ENCODE assay signal across 1 cellular context in the genomic region with DNA sequence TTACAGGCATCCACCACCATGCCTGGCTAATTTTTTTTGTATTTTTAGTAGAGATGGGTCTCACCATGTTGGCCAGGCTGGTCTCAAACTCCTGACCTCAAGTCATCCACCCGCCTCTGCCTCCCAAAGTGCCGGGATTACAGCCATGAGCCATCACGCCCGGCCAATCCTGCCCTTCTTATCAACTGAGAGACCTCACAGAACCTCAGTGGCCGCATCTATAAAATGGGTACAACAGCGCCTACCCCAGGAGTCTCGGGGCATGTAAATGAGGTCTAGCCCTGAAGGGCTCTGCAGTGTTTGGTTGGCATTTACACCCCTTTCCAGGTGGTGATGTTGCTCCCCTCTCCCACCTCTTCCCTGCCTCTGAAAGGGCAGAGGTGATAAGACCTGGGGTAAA.
TF ChIP-seq lines count a peak whose summit lies in the region.

No MANE protein-coding gene starts in this region.

TF ChIP-seq in HCT116, 20 proteins besides CTCF, POLR2A, EP300 and RAD21 (continued from another document):
- TF ChIP-seq, protein P1, sequence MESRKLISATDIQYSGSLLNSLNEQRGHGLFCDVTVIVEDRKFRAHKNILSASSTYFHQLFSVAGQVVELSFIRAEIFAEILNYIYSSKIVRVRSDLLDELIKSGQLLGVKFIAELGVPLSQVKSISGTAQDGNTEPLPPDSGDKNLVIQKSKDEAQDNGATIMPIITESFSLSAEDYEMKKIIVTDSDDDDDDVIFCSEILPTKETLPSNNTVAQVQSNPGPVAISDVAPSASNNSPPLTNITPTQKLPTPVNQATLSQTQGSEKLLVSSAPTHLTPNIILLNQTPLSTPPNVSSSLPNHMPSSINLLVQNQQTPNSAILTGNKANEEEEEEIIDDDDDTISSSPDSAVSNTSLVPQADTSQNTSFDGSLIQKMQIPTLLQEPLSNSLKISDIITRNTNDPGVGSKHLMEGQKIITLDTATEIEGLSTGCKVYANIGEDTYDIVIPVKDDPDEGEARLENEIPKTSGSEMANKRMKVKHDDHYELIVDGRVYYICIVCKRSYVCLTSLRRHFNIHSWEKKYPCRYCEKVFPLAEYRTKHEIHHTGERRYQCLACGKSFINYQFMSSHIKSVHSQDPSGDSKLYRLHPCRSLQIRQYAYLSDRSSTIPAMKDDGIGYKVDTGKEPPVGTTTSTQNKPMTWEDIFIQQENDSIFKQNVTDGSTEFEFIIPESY (IDR thresholded peaks at IDR 0.05; ENCODE audit: extremely low read depth, insufficient replicate concordance, low read length), result no peak
- TF ChIP-seq, protein P2, sequence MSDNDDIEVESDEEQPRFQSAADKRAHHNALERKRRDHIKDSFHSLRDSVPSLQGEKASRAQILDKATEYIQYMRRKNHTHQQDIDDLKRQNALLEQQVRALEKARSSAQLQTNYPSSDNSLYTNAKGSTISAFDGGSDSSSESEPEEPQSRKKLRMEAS (IDR thresholded peaks at IDR 0.05), result no peak
- no peak for TF ChIP-seq ELF1 (IDR thresholded peaks at IDR 0.05; ENCODE audit: borderline replicate concordance, low read depth)
- no peak for TF ChIP-seq CBX3 (IDR thresholded peaks at IDR 0.05; ENCODE audit: low read depth)
- TF ChIP-seq SP1 (IDR thresholded peaks at IDR 0.05; ENCODE audit: low read depth), result no peak
- TF ChIP-seq SIN3A (IDR thresholded peaks at IDR 0.05; ENCODE audit: low read depth), result no peak
- TF ChIP-seq POLR2AphosphoS5 (IDR thresholded peaks at IDR 0.05; ENCODE audit: low read depth, low read length), result no peak
- TF ChIP-seq, protein P3, sequence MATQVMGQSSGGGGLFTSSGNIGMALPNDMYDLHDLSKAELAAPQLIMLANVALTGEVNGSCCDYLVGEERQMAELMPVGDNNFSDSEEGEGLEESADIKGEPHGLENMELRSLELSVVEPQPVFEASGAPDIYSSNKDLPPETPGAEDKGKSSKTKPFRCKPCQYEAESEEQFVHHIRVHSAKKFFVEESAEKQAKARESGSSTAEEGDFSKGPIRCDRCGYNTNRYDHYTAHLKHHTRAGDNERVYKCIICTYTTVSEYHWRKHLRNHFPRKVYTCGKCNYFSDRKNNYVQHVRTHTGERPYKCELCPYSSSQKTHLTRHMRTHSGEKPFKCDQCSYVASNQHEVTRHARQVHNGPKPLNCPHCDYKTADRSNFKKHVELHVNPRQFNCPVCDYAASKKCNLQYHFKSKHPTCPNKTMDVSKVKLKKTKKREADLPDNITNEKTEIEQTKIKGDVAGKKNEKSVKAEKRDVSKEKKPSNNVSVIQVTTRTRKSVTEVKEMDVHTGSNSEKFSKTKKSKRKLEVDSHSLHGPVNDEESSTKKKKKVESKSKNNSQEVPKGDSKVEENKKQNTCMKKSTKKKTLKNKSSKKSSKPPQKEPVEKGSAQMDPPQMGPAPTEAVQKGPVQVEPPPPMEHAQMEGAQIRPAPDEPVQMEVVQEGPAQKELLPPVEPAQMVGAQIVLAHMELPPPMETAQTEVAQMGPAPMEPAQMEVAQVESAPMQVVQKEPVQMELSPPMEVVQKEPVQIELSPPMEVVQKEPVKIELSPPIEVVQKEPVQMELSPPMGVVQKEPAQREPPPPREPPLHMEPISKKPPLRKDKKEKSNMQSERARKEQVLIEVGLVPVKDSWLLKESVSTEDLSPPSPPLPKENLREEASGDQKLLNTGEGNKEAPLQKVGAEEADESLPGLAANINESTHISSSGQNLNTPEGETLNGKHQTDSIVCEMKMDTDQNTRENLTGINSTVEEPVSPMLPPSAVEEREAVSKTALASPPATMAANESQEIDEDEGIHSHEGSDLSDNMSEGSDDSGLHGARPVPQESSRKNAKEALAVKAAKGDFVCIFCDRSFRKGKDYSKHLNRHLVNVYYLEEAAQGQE (IDR thresholded peaks at IDR 0.05; ENCODE audit: low read depth), result no peak
- TF ChIP-seq ZNF274 (IDR thresholded peaks at IDR 0.05; ENCODE audit: low read depth, low read length), result no peak
- no peak for TF ChIP-seq CEBPB (IDR thresholded peaks at IDR 0.05; ENCODE audit: low read depth)
- TF ChIP-seq JUND (IDR thresholded peaks at IDR 0.05), result no peak
- no peak for TF ChIP-seq YY1 (IDR thresholded peaks at IDR 0.05; ENCODE audit: extremely low read depth, insufficient replicate concordance, low read depth, low read length)
- no peak for TF ChIP-seq EZH2phosphoT487 (IDR thresholded peaks at IDR 0.05; ENCODE audit: borderline replicate concordance)
- TF ChIP-seq, protein P4, sequence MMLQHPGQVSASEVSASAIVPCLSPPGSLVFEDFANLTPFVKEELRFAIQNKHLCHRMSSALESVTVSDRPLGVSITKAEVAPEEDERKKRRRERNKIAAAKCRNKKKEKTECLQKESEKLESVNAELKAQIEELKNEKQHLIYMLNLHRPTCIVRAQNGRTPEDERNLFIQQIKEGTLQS (IDR thresholded peaks at IDR 0.05), result no peak
